ENCODE assay signal across 8 cellular contexts in the genomic region with DNA sequence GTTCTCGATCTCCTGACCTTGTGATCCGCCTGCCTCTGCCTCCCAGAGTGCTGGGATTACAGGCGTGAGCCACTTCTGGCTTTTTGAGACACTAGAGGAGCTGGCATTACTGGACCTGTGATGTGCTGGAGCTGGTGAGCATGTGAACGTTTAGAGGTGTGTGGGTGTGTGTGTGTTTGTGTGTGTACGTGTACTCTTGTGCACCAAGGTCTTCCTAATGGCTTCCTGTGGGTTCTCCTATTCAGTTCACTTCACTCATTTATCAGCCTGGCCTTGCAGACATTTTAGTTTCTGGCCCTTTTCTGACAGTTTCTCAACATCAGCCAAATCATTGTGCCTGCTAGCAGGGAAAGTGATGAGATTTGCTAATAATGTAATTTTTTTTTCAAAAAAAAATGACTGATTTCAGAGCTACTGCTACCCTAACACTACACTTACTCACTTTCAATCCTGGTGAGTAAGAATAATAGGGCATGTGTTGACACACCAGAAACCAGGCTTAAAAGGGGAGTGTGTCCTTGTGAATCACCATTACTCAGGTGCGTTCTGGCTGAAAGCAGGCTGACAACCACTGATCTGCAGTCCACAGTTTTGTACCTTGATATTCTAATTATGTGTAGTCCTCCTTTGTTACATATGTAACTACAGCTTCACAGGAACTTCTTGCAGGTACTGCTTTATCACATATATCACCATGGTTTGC. TPM values are rescaled to one million over a fixed set of nuclear protein-coding genes. Genes with fewer than 3 reads are reported as not detected.
DNase-seq lines count a peak whose midpoint lies in the region; ATAC-seq and TF ChIP-seq lines count a peak whose summit lies in the region.
"Had no signal": no experiment of that assay in that cellular context is flagged by ENCODE, and none has a peak within 500 bp of the region (broad histone marks: within the 10 kb centered on the region; RNA-seq: fewer than 3 reads in every experiment).

No MANE protein-coding gene starts in this region.

- H2AFZ ChIP-seq in MM.1S (ENCODE audit: low read length) = no peak overlapping the region

- no peaks in the 10 kb centered on the region for H3K27me3 ChIP-seq in MM.1S (replicated peaks; ENCODE audit: insufficient read depth, low read length)
- H3K27me3 ChIP-seq in colonic mucosa = no peaks in the 10 kb centered on the region

- H3K4me2 ChIP-seq in MM.1S (ENCODE audit: low read depth, low read length) = no peak overlapping the region

- no peak overlapping the region for H3K4me3 Mint-ChIP-seq in activated T-cell treated with anti-CD3 and anti-CD28 coated beads, Interleukin-2, amount 50 U/mL, for 4 hours

- ATAC-seq in GM18520 (IDR thresholded peaks at IDR 0.05; ENCODE audit: unreplicated experiment) (peak; percentile 69), HG02870 (IDR thresholded peaks at IDR 0.05; ENCODE audit: unreplicated experiment) (peak; percentile 84)
- peak; percentile 96 for ATAC-seq in activated T-cell treated with anti-CD3 and anti-CD28 coated beads, Interleukin-2, amount 50 U/mL, for 4 hours

- H3K36me3 ChIP-seq in MM.1S (replicated peaks; ENCODE audit: insufficient read depth, low read length) (no peaks in the 10 kb centered on the region), colonic mucosa (no peaks in the 10 kb centered on the region)

- H3F3A ChIP-seq in MM.1S (ENCODE audit: insufficient read depth, low read length) = no peaks in the 10 kb centered on the region

- peaks cover 18% of the 10 kb centered on the region for H3K36me3 Mint-ChIP-seq in activated T-cell treated with anti-CD3 and anti-CD28 coated beads, Interleukin-2, amount 50 U/mL, for 4 hours (ENCODE audit: insufficient read depth)

- no peaks in the 10 kb centered on the region for H4K20me1 ChIP-seq in MM.1S (ENCODE audit: insufficient read depth, low read length)

- TF ChIP-seq CTCF in MM.1S (IDR thresholded peaks at IDR 0.05; ENCODE audit: low read length) (no peak), colonic mucosa (IDR thresholded peaks at IDR 0.05) (no peak)

- H3K27ac ChIP-seq in MM.1S (ENCODE audit: low read length) (no peak overlapping the region), colonic mucosa (no peak overlapping the region)

- intact Hi-C loops in colonic mucosa (cut with DNase I) = no loop called here

- no peak for DNase-seq in activated T-cell treated with anti-CD3 and anti-CD28 coated beads, Interleukin-2, amount 50 U/mL, for 4 hours
- DNase-seq in stimulated activated CD4-positive, alpha-beta T cell treated with anti-CD3 and anti-CD28 coated beads, Interleukin-15, amount 100 ng/mL, for 24 hours = peak; percentile 57
- no peak for DNase-seq in MM.1S
- DNase-seq in colonic mucosa = no peak
- DNase-seq in germinal center (ENCODE audit: low spot score) = no peak
- DNase-seq: NCI-H774 had no signal

- H3K4me3 ChIP-seq in MM.1S (ENCODE audit: low read length) (no peak overlapping the region), colonic mucosa (no peak overlapping the region)

- H3K9me2 ChIP-seq in MM.1S (replicated peaks; ENCODE audit: insufficient read depth, low read length) = no peaks in the 10 kb centered on the region

- no peaks in the 10 kb centered on the region for H3K27me3 Mint-ChIP-seq in activated T-cell treated with anti-CD3 and anti-CD28 coated beads, Interleukin-2, amount 50 U/mL, for 4 hours (ENCODE audit: low read depth)

- peaks cover 6% of the 10 kb centered on the region for H3K9me3 Mint-ChIP-seq in activated T-cell treated with anti-CD3 and anti-CD28 coated beads, Interleukin-2, amount 50 U/mL, for 4 hours

- H3K4me1 Mint-ChIP-seq in activated T-cell treated with anti-CD3 and anti-CD28 coated beads, Interleukin-2, amount 50 U/mL, for 4 hours (ENCODE audit: low read depth) = peaks cover 7% of the 10 kb centered on the region

- H3K4me1 ChIP-seq in MM.1S (ENCODE audit: low read length) (no peaks in the 10 kb centered on the region), colonic mucosa (no peaks in the 10 kb centered on the region)

- H3K9me3 ChIP-seq in MM.1S (replicated peaks; ENCODE audit: insufficient read depth, low read length) = no peaks in the 10 kb centered on the region
- no peaks in the 10 kb centered on the region for H3K9me3 ChIP-seq in colonic mucosa

- H3K9ac ChIP-seq in MM.1S (ENCODE audit: low read length) (no peak overlapping the region), colonic mucosa (ENCODE audit: low read depth in 2 of 2, low read length in 2 of 2) (no peak overlapping the region)

- no peaks in the 10 kb centered on the region for H3K79me2 ChIP-seq in MM.1S (ENCODE audit: low read length)

RNA-seq across cellular contexts. Expression of a gene that starts 41.0 kb away (rescaled TPM):
- 100 to 1,000 TPM; 517 to 534 (median 529) TPM for total RNA-seq in activated T-cell treated with anti-CD3 and anti-CD28 coated beads, Interleukin-2, amount 50 U/mL, for 4 hours
- 100 to 1,000 TPM; 317 to 342 TPM for total RNA-seq in colonic mucosa
